ENCODE assay signal across 8 cellular contexts in genomic region chr22:18001040-18001893, GRCh38. TPM values are rescaled to one million over a fixed set of nuclear protein-coding genes. Genes with fewer than 3 reads are reported as not detected.
DNase-seq lines count a peak whose midpoint lies in the region; ATAC-seq and TF ChIP-seq lines count a peak whose summit lies in the region.

No MANE protein-coding gene starts in this region.

- H3K27ac ChIP-seq in RWPE2 (ENCODE audit: poor library complexity, severe bottlenecking), result peak overlapping the region; percentile 78

- H3K4me3 ChIP-seq in GM12875 (ENCODE audit: low read depth, low read length) (peak overlapping the region; percentile 67), RWPE2 (ENCODE audit: severe bottlenecking) (peak overlapping the region; percentile 77), fibroblast of mammary gland (ENCODE audit: control insufficient read depth, low read depth, low read length) (peak overlapping the region; percentile 66)

- H3K4me1 ChIP-seq in RWPE2 (ENCODE audit: insufficient read depth, poor library complexity, severe bottlenecking), result peaks cover 22% of the 10 kb centered on the region

- TF ChIP-seq CTCF in GM12875 (IDR thresholded peaks at IDR 0.05; ENCODE audit: borderline replicate concordance, insufficient read depth, low read depth, low read length), result peak; percentile 54
- peak; percentile 82 for TF ChIP-seq CTCF in RWPE2 (IDR thresholded peaks at IDR 0.05; ENCODE audit: poor library complexity, severe bottlenecking)
- no peak for TF ChIP-seq CTCF in fibroblast of mammary gland (conservative IDR thresholded peaks at IDR 0.05; ENCODE audit: control insufficient read depth, insufficient read depth, low read depth, low read length)

- peaks cover 4% of the 10 kb centered on the region; the same call in 1 of the 2 replicates for H3K36me3 ChIP-seq in RWPE2 (ENCODE audit: low read depth)

- peak; percentile 84 for ATAC-seq in RWPE2 (ENCODE audit: low read depth)
- ATAC-seq in HG03457 (IDR thresholded peaks at IDR 0.05; ENCODE audit: unreplicated experiment), result no peak

- peak; percentile 96 for DNase-seq in M059J (ENCODE audit: low read depth)
- peak; percentile 87 for DNase-seq in RWPE2 (ENCODE audit: low spot score)
- DNase-seq in activated effector memory CD4-positive, alpha-beta T cell treated with anti-CD3 and anti-CD28 coated beads, Interleukin-2, amount 50 U/mL, for 16 hours, result peak; percentile 88
- peak; percentile 99 for DNase-seq in fibroblast of mammary gland (ENCODE audit: low read depth)
- DNase-seq in myocyte (ENCODE audit: low read depth), result peak; percentile 99
- DNase-seq in stimulated activated naive CD4-positive, alpha-beta T cell (lab: John Stamatoyannopoulos, UW), result peak in 4 of 6 experiments; percentile 6 to 73 (median 42)

- no peaks in the 10 kb centered on the region for H3K27me3 ChIP-seq in RWPE2 (ENCODE audit: insufficient read depth, poor library complexity, severe bottlenecking)

- no peaks in the 10 kb centered on the region for H3K9me3 ChIP-seq in RWPE2 (ENCODE audit: severe bottlenecking)

RNA-seq across cellular contexts. Expression of gene MICAL3, which starts 23.1 kb away (rescaled TPM):
- 20.8 and 33.6 TPM in 2 replicates for total RNA-seq in M059J (2014; rRNA removed; shearing (Covaris generic))
- total RNA-seq in myocyte, result 23.4 and 27.8 TPM in 2 replicates
- 36.9 TPM for polyA plus RNA-seq in myocyte (2012)

Comparison
In these comparisons a context has a peak if more than half of its experiments do, and no peak if none do; other contexts are left out.
1. DNase-seq: peak in every context shown above with its lines; median percentile 99 in fibroblast of mammary gland; 99 in myocyte; 96 in M059J; 88 in activated effector memory CD4-positive, alpha-beta T cell treated with anti-CD3 and anti-CD28 coated beads, Interleukin-2, amount 50 U/mL, for 16 hours; 87 in RWPE2; 42 in stimulated activated naive CD4-positive, alpha-beta T cell.